In genomic region chr19:58154679-58155648, GRCh38 we compare ENCODE assay signal across 8 cellular contexts. TPM values are rescaled to one million over a fixed set of nuclear protein-coding genes. Genes with fewer than 3 reads are reported as not detected.
DNase-seq lines count a peak whose midpoint lies in the region; ATAC-seq, FAIRE-seq and TF ChIP-seq lines count a peak whose summit lies in the region.

No MANE protein-coding gene starts in this region.

- H3K27me3 ChIP-seq in keratinocyte (ENCODE audit: control insufficient read depth, extremely low read depth, insufficient read depth, low read length), result no peaks in the 10 kb centered on the region
- H3K27me3 ChIP-seq in MG63, result no peaks in the 10 kb centered on the region

- H3K4me2 ChIP-seq in keratinocyte (ENCODE audit: control insufficient read depth, extremely low read depth, insufficient read depth, low read depth, low read length), result peak overlapping the region; percentile 79

- DNase-seq in NCI-H2107 treated with DMSO at 0.1 percent for 48 hours (lab: John Stamatoyannopoulos, UW; ENCODE audit: unreplicated experiment) (peak; percentile 82), cerebellum (ENCODE audit: low spot score) (peak; percentile 95), keratinocyte (ENCODE audit: low read depth, low spot score) (peak; percentile 41), MG63 (no peak)
- peak; percentile 97 for DNase-seq in activated CD4-positive, alpha-beta T cell treated with anti-CD3 and anti-CD28 coated beads for 1 hour
- DNase-seq in stimulated activated CD4-positive, alpha-beta T cell treated with anti-CD3 and anti-CD28 coated beads, Interleukin-12 subunit alpha, Interleukin-12 subunit beta, amount 100 ng/mL, for 4 hours, result peak; percentile 99

- dilution Hi-C loops in keratinocyte (cut with MboI; ENCODE audit: extremely low pct_ligation_motif_present, low sequenced_read_pairs), result no loop called here

- H3K36me3 ChIP-seq in keratinocyte (ENCODE audit: control insufficient read depth in 2 of 2, extremely low read depth in 1 of 2, insufficient read depth in 2 of 2, low read length in 2 of 2) (no peaks in the 10 kb centered on the region), MG63 (no peaks in the 10 kb centered on the region)

- H4K20me1 ChIP-seq in keratinocyte (ENCODE audit: control insufficient read depth, extremely low read depth, insufficient read depth, low read length), result no peaks in the 10 kb centered on the region

- peak; percentile 85 to 99 (median 99) for TF ChIP-seq CTCF in keratinocyte (optimal IDR thresholded peaks at IDR 0.05 in 1 of 3, IDR thresholded peaks at IDR 0.05 in 1 of 3, conservative IDR thresholded peaks at IDR 0.05 in 1 of 3; ENCODE audit: extremely low read depth in 1 of 3, insufficient read depth in 2 of 3, low read length in 3 of 3)

- H3K9ac ChIP-seq in keratinocyte (ENCODE audit: control insufficient read depth, extremely low read depth, insufficient read depth, low read length), result peak overlapping the region; percentile 81

- peak overlapping the region; percentile 87 for H2AFZ ChIP-seq in keratinocyte (ENCODE audit: control insufficient read depth, low read length)

- H3K4me3 ChIP-seq in keratinocyte (ENCODE audit: control insufficient read depth in 2 of 3, extremely low read depth in 1 of 3, insufficient read depth in 2 of 3, low read depth in 1 of 3, low read length in 3 of 3) (peak overlapping the region; percentile 81 to 90 (median 84)), MG63 (no peak overlapping the region)

- peaks cover 6% of the 10 kb centered on the region for H3K79me2 ChIP-seq in keratinocyte (ENCODE audit: control insufficient read depth, insufficient read depth, low read length)

- H3K27ac ChIP-seq in keratinocyte (ENCODE audit: control insufficient read depth, insufficient read depth, low read length), result peak overlapping the region; percentile 64

- H3K9me3 ChIP-seq in keratinocyte (ENCODE audit: control insufficient read depth, low read depth, low read length), result no peaks in the 10 kb centered on the region
- H3K9me3 ChIP-seq in MG63, result peaks cover 35% of the 10 kb centered on the region

- no peaks in the 10 kb centered on the region for H3K9me1 ChIP-seq in keratinocyte (ENCODE audit: control insufficient read depth, extremely low read depth, insufficient read depth, low read length)

- peak; percentile 79 for ATAC-seq in GM18498 (IDR thresholded peaks at IDR 0.05; ENCODE audit: unreplicated experiment)
- peak; percentile 54 for ATAC-seq in HG02938 (IDR thresholded peaks at IDR 0.05; ENCODE audit: unreplicated experiment)

- peak; percentile 74 for FAIRE-seq in keratinocyte (lab: Jason Lieb, UNC)

- peaks cover 5% of the 10 kb centered on the region for H3K4me1 ChIP-seq in keratinocyte (ENCODE audit: control insufficient read depth, extremely low read depth, insufficient read depth, low read length)

RNA-seq across cellular contexts. Expression of gene ZNF329, which starts 4.4 kb away (rescaled TPM):
- total RNA-seq in cerebellum, result 21.9 TPM
- polyA plus RNA-seq in keratinocyte, result 6.9 to 8.5 TPM (median 8.4 TPM) in 3 replicates
- 6.3 TPM for polyA plus RNA-seq in keratinocyte (2011; ENCODE audit: low read depth)
- polyA plus RNA-seq in keratinocyte (2011; cell fraction: cytosol; rRNA removed), result 6.0 and 9.9 TPM in 2 replicates
- polyA plus RNA-seq in keratinocyte (2011; cell fraction: nucleus; rRNA removed), result 10.7 and 11.2 TPM in 2 replicates
- 6.3 and 7.4 TPM in 2 replicates for polyA plus RNA-seq in keratinocyte (2012; ENCODE audit: low replicate concordance)
- 6.8 to 13.6 TPM (median 11.8 TPM) in 3 replicates for polyA minus RNA-seq in keratinocyte
- 7.9 TPM for polyA minus RNA-seq in keratinocyte (2011; cell fraction: cytosol; rRNA and poly(A)+ RNA removed)
- 6.1 and 11.9 TPM in 2 replicates for polyA minus RNA-seq in keratinocyte (2011; cell fraction: nucleus; rRNA and poly(A)+ RNA removed)
- 9.8 and 10.2 TPM in 2 replicates for total RNA-seq in MG63 (2014; rRNA removed; shearing (Covaris generic); ENCODE audit: low replicate concordance)

RNA-seq across cellular contexts. Expression of gene ZNF274, which starts 27.9 kb away (rescaled TPM):
- total RNA-seq in cerebellum, result 22.1 TPM
- 25.0 to 31.2 TPM (median 25.9 TPM) in 3 replicates for polyA plus RNA-seq in keratinocyte
- polyA plus RNA-seq in keratinocyte (2011; ENCODE audit: low read depth), result 15.5 TPM
- 20.6 and 24.4 TPM in 2 replicates for polyA plus RNA-seq in keratinocyte (2011; cell fraction: cytosol; rRNA removed)
- polyA plus RNA-seq in keratinocyte (2011; cell fraction: nucleus; rRNA removed), result 64.5 and 72.5 TPM in 2 replicates
- polyA plus RNA-seq in keratinocyte (2012; ENCODE audit: low replicate concordance), result 21.4 and 27.5 TPM in 2 replicates
- polyA minus RNA-seq in keratinocyte, result 31.8 to 42.3 TPM (median 37.5 TPM) in 3 replicates
- 48.9 TPM for polyA minus RNA-seq in keratinocyte (2011; cell fraction: cytosol; rRNA and poly(A)+ RNA removed)
- polyA minus RNA-seq in keratinocyte (2011; cell fraction: nucleus; rRNA and poly(A)+ RNA removed), result 45.3 and 50.9 TPM in 2 replicates
- total RNA-seq in MG63 (2014; rRNA removed; shearing (Covaris generic); ENCODE audit: low replicate concordance), result 4.7 and 5.4 TPM in 2 replicates

RNA-seq across cellular contexts. Expression of gene ZSCAN18, which starts 56.9 kb away (rescaled TPM):
- 78.6 TPM for total RNA-seq in cerebellum
- 13.5 to 24.6 TPM (median 16.1 TPM) in 3 replicates for polyA plus RNA-seq in keratinocyte
- 5.8 TPM for polyA plus RNA-seq in keratinocyte (2011; ENCODE audit: low read depth)
- 13.1 and 22.8 TPM in 2 replicates for polyA plus RNA-seq in keratinocyte (2011; cell fraction: cytosol; rRNA removed)
- polyA plus RNA-seq in keratinocyte (2011; cell fraction: nucleus; rRNA removed), result 60.5 and 83.6 TPM in 2 replicates
- polyA plus RNA-seq in keratinocyte (2012; ENCODE audit: low replicate concordance), result 17.9 and 35.7 TPM in 2 replicates
- polyA minus RNA-seq in keratinocyte, result 7.7 to 16.0 TPM (median 13.8 TPM) in 3 replicates
- 25.5 TPM for polyA minus RNA-seq in keratinocyte (2011; cell fraction: cytosol; rRNA and poly(A)+ RNA removed)
- 32.1 and 33.8 TPM in 2 replicates for polyA minus RNA-seq in keratinocyte (2011; cell fraction: nucleus; rRNA and poly(A)+ RNA removed)
- 3.8 and 8.2 TPM in 2 replicates for total RNA-seq in MG63 (2014; rRNA removed; shearing (Covaris generic); ENCODE audit: low replicate concordance)
